ENCODE assay signal across 32 cellular contexts in the genomic region with DNA sequence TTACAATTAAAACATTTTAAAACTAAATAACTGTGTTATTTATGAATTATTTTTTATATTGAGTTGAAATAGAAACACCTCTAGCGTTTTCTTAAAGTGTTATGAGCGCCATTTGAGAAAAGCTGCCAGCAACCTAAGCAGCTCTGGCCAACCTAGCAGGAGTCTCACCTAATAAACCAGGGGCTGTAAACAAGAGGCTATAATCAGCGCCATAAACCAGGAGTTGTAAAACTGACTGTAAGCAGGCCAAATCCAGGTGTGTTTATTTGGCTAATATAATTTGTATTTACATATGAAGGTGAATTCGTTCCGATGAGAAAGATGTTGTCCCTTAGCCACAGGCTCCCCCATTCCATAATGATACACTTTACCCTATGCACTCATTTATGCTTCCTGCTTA. TPM values are rescaled to one million over a fixed set of nuclear protein-coding genes. Genes with fewer than 3 reads are reported as not detected.
"Had no signal": no experiment of that assay in that cellular context is flagged by ENCODE, and none has a peak within 500 bp of the region (broad histone marks: within the 10 kb centered on the region; RNA-seq: fewer than 3 reads in every experiment).

No MANE protein-coding gene starts in this region.

- H3K27ac Mint-ChIP-seq: activated CD4-positive, alpha-beta memory T cell treated with anti-CD3 and anti-CD28 coated beads, Interleukin-2, amount 10 ng/mL, durations not matched to agents 7 days and 5 days; activated CD8-positive, alpha-beta memory T cell treated with anti-CD3 and anti-CD28 coated beads, Interleukin-2, amount 10 ng/mL, durations not matched to agents 7 days and 5 days; activated naive CD4-positive, alpha-beta T cell treated with anti-CD3 and anti-CD28 coated beads, Interleukin-2, amount 10 ng/mL, durations not matched to agents 7 days and 5 days; activated naive CD8-positive, alpha-beta T cell; activated naive CD8-positive, alpha-beta T cell treated with anti-CD3 and anti-CD28 coated beads, Interleukin-2, amount 50 U/mL, for 24 hours; brain had no signal

- H3K36me3 ChIP-seq: WERI-Rb-1 had no signal

- H3K36me3 Mint-ChIP-seq: activated CD8-positive, alpha-beta memory T cell treated with anti-CD3 and anti-CD28 coated beads, Interleukin-2, amount 10 ng/mL, durations not matched to agents 7 days and 5 days; activated naive CD4-positive, alpha-beta T cell treated with anti-CD3 and anti-CD28 coated beads, Interleukin-2, amount 10 ng/mL, durations not matched to agents 7 days and 5 days; activated naive CD8-positive, alpha-beta T cell; brain had no signal

- H3K27ac ChIP-seq: WERI-Rb-1 had no signal

- ATAC-seq: activated CD8-positive, alpha-beta memory T cell treated with anti-CD3 and anti-CD28 coated beads, Interleukin-2, amount 10 ng/mL, durations not matched to agents 7 days and 5 days; activated naive CD8-positive, alpha-beta T cell treated with anti-CD3 and anti-CD28 coated beads, Interleukin-2, amount 50 U/mL, for 24 hours; K562 had no signal

- H3K4me1 Mint-ChIP-seq: activated CD4-positive, alpha-beta memory T cell treated with anti-CD3 and anti-CD28 coated beads, Interleukin-2, amount 10 ng/mL, durations not matched to agents 7 days and 5 days; activated CD8-positive, alpha-beta memory T cell treated with anti-CD3 and anti-CD28 coated beads, Interleukin-2, amount 10 ng/mL, durations not matched to agents 7 days and 5 days; activated naive CD4-positive, alpha-beta T cell treated with anti-CD3 and anti-CD28 coated beads, Interleukin-2, amount 10 ng/mL, durations not matched to agents 7 days and 5 days; activated naive CD8-positive, alpha-beta T cell treated with anti-CD3 and anti-CD28 coated beads, Interleukin-2, amount 50 U/mL, for 24 hours; brain had no signal

- H3K4me3 ChIP-seq: K562 had no signal

- H3K4me3 Mint-ChIP-seq: activated CD4-positive, alpha-beta memory T cell treated with anti-CD3 and anti-CD28 coated beads, Interleukin-2, amount 10 ng/mL, durations not matched to agents 7 days and 5 days; activated CD8-positive, alpha-beta memory T cell treated with anti-CD3 and anti-CD28 coated beads, Interleukin-2, amount 10 ng/mL, durations not matched to agents 7 days and 5 days; activated naive CD4-positive, alpha-beta T cell treated with anti-CD3 and anti-CD28 coated beads, Interleukin-2, amount 10 ng/mL, durations not matched to agents 7 days and 5 days; activated naive CD8-positive, alpha-beta T cell; activated naive CD8-positive, alpha-beta T cell treated with anti-CD3 and anti-CD28 coated beads, Interleukin-2, amount 50 U/mL, for 24 hours; brain had no signal

- H3K9me3 Mint-ChIP-seq: brain had no signal

- FAIRE-seq: bronchial epithelial cell, K562 had no signal

- H3K27me3 Mint-ChIP-seq: activated CD4-positive, alpha-beta memory T cell treated with anti-CD3 and anti-CD28 coated beads, Interleukin-2, amount 10 ng/mL, durations not matched to agents 7 days and 5 days; activated CD8-positive, alpha-beta memory T cell treated with anti-CD3 and anti-CD28 coated beads, Interleukin-2, amount 10 ng/mL, durations not matched to agents 7 days and 5 days; activated naive CD4-positive, alpha-beta T cell treated with anti-CD3 and anti-CD28 coated beads, Interleukin-2, amount 10 ng/mL, durations not matched to agents 7 days and 5 days; activated naive CD8-positive, alpha-beta T cell; activated naive CD8-positive, alpha-beta T cell treated with anti-CD3 and anti-CD28 coated beads, Interleukin-2, amount 50 U/mL, for 24 hours had no signal

- DNase-seq: activated CD4-positive, alpha-beta memory T cell treated with anti-CD3 and anti-CD28 coated beads, Interleukin-2, amount 10 ng/mL, durations not matched to agents 7 days and 5 days; activated CD4-positive, alpha-beta T cell treated with anti-CD3 and anti-CD28 coated beads for 1 hour; activated CD4-positive, alpha-beta T cell treated with anti-CD3 and anti-CD28 coated beads for 48 hours; activated CD4-positive, CD25-positive, alpha-beta regulatory T cell; activated CD8-positive, alpha-beta memory T cell treated with anti-CD3 and anti-CD28 coated beads for 24 hours; activated CD8-positive, alpha-beta memory T cell treated with anti-CD3 and anti-CD28 coated beads, Interleukin-2, amount 10 ng/mL, durations not matched to agents 7 days and 5 days; activated CD8-positive, alpha-beta memory T cell treated with anti-CD3 and anti-CD28 coated beads, Interleukin-2, amount 50 U/mL, for 48 hours; activated effector memory CD4-positive, alpha-beta T cell treated with Interleukin-2 at 50 U/mL for 16 hours; activated naive CD4-positive, alpha-beta T cell treated with anti-CD3 and anti-CD28 coated beads, Interleukin-2, amount 10 ng/mL, durations not matched to agents 7 days and 5 days; activated naive CD8-positive, alpha-beta T cell treated with anti-CD3 and anti-CD28 coated beads, Interleukin-2, amount 50 U/mL, for 24 hours; activated T-cell treated with anti-CD3 and anti-CD28 coated beads, Interleukin-2, amount 50 U/mL, for 48 hours; anterior cingulate cortex; caudate nucleus; cerebellar nuclear complex; NCI-H1105; NCI-H1417 treated with DMSO at 0.1 percent for 48 hours; NCI-H187 treated with DMSO at 0.1 percent for 48 hours; NCI-H226; NCI-H446 treated with DMSO at 0.1 percent for 48 hours; NCI-H524; OCI-M1; Right ventricle myocardium superior; SW 1271; T-helper 1 cell; T1000; WERI-Rb-1 had no signal

RNA-seq across cellular contexts. Expression of gene LRRTM1, which starts 34.7 kb away (rescaled TPM):
- total RNA-seq: activated CD4-positive, alpha-beta memory T cell treated with anti-CD3 and anti-CD28 coated beads, Interleukin-2, amount 10 ng/mL, durations not matched to agents 7 days and 5 days; activated CD8-positive, alpha-beta memory T cell treated with anti-CD3 and anti-CD28 coated beads, Interleukin-2, amount 10 ng/mL, durations not matched to agents 7 days and 5 days; bronchial epithelial cell; MCF 10A; T-helper 2 cell treated with Interferon-gamma antibody and Interleukin-4, amounts not matched to agents 100 ng/mL and 5 ng/mL, for 36 hours had no signal
